Comparison of ENCODE assay signal across 17 cellular contexts in genomic region chr13:49539313-49539712, GRCh38. TPM values are rescaled to one million over a fixed set of nuclear protein-coding genes. Genes with fewer than 3 reads are reported as not detected.
DNase-seq lines count a peak whose midpoint lies in the region; ATAC-seq and TF ChIP-seq lines count a peak whose summit lies in the region.
"Had no signal": no experiment of that assay in that cellular context is flagged by ENCODE, and none has a peak within 500 bp of the region (broad histone marks: within the 10 kb centered on the region; RNA-seq: fewer than 3 reads in every experiment).

No MANE protein-coding gene starts in this region.

- peaks cover 37% of the 10 kb centered on the region for H3K36me3 Mint-ChIP-seq in activated CD4-positive, alpha-beta memory T cell treated with anti-CD3 and anti-CD28 coated beads, Interleukin-2, amount 10 ng/mL, durations not matched to agents 7 days and 5 days (ENCODE audit: low read depth)
- peaks cover 26% of the 10 kb centered on the region for H3K36me3 Mint-ChIP-seq in activated CD4-positive, alpha-beta memory T cell treated with anti-CD3 and anti-CD28 coated beads for 36 hours
- peaks cover 71% of the 10 kb centered on the region for H3K36me3 Mint-ChIP-seq in dendritic cell treated with granulocyte-macrophage colony-stimulating factor and Interleukin-4, amounts not matched to agents 40 ng/mL and 50 ng/mL, for 4 days (ENCODE audit: low read depth)

- intact Hi-C loops in activated CD4-positive, alpha-beta memory T cell treated with anti-CD3 and anti-CD28 coated beads for 36 hours (cut with micrococcal nuclease) = loop anchor here (1.0 kb wide), 1 partner anchor 45 kb away; no protein-coding TSS in a partner anchor
- intact Hi-C loops in dendritic cell treated with granulocyte-macrophage colony-stimulating factor and Interleukin-4, amounts not matched to agents 40 ng/mL and 50 ng/mL, for 4 days (cut with micrococcal nuclease) = no loop called here

- H3K27ac ChIP-seq in MM.1S (ENCODE audit: low read length) = 0 out of 2 replicates have a peak overlapping the region, but pooled peaks have one; percentile 72
- H3K27ac ChIP-seq: colonic mucosa, WERI-Rb-1 had no signal

- no peak for ATAC-seq in GM19395 (IDR thresholded peaks at IDR 0.05; ENCODE audit: unreplicated experiment)
- ATAC-seq: HCT116, Panc1 had no signal

- H3K27me3 Mint-ChIP-seq in activated CD4-positive, alpha-beta memory T cell treated with anti-CD3 and anti-CD28 coated beads, Interleukin-2, amount 10 ng/mL, durations not matched to agents 7 days and 5 days = no peaks in the 10 kb centered on the region
- H3K27me3 Mint-ChIP-seq in activated CD4-positive, alpha-beta memory T cell treated with anti-CD3 and anti-CD28 coated beads for 36 hours = no peaks in the 10 kb centered on the region
- no peaks in the 10 kb centered on the region for H3K27me3 Mint-ChIP-seq in dendritic cell treated with granulocyte-macrophage colony-stimulating factor and Interleukin-4, amounts not matched to agents 40 ng/mL and 50 ng/mL, for 4 days
- H3K27me3 Mint-ChIP-seq: type B pancreatic cell had no signal

- H3K4me2 ChIP-seq in MM.1S (ENCODE audit: low read depth, low read length) = no peak overlapping the region

- no peaks in the 10 kb centered on the region for H3K79me2 ChIP-seq in MM.1S (ENCODE audit: low read length)

- H3K4me3 ChIP-seq in MM.1S (ENCODE audit: low read length) = no peak overlapping the region
- no peak overlapping the region for H3K4me3 ChIP-seq in skeletal muscle cell (ENCODE audit: low read depth, low read length)
- H3K4me3 ChIP-seq: colonic mucosa had no signal

- no peaks in the 10 kb centered on the region for H3K9me3 Mint-ChIP-seq in activated CD4-positive, alpha-beta memory T cell treated with anti-CD3 and anti-CD28 coated beads, Interleukin-2, amount 10 ng/mL, durations not matched to agents 7 days and 5 days
- no peaks in the 10 kb centered on the region for H3K9me3 Mint-ChIP-seq in activated CD4-positive, alpha-beta memory T cell treated with anti-CD3 and anti-CD28 coated beads for 36 hours
- H3K9me3 Mint-ChIP-seq in dendritic cell treated with granulocyte-macrophage colony-stimulating factor and Interleukin-4, amounts not matched to agents 40 ng/mL and 50 ng/mL, for 4 days = no peaks in the 10 kb centered on the region
- H3K9me3 Mint-ChIP-seq: type B pancreatic cell had no signal

- H3K9ac ChIP-seq in MM.1S (ENCODE audit: low read length) = no peak overlapping the region

- CTCF ChIA-PET in activated CD4-positive, alpha-beta memory T cell treated with anti-CD3 and anti-CD28 coated beads, Interleukin-2, amount 10 ng/mL, durations not matched to agents 7 days and 5 days (lab: Charles Lee) = interaction anchor here (0.9 kb wide), 1 partner anchor 239 kb away, joined by 3 read pairs; no protein-coding TSS in a partner anchor
- CTCF ChIA-PET in activated CD4-positive, alpha-beta memory T cell treated with anti-CD3 and anti-CD28 coated beads for 36 hours (lab: Charles Lee) = interaction anchor here (1.3 kb wide), 1 partner anchor 67 kb away, joined by 4 read pairs; no protein-coding TSS in a partner anchor

- H4K20me1 ChIP-seq in MM.1S (ENCODE audit: insufficient read depth, low read length) = no peaks in the 10 kb centered on the region

- H3K36me3 ChIP-seq in MM.1S (replicated peaks; ENCODE audit: insufficient read depth, low read length) = no peaks in the 10 kb centered on the region
- H3K36me3 ChIP-seq: colonic mucosa had no signal

- H3K4me1 ChIP-seq in MM.1S (ENCODE audit: low read length) = peaks cover 8% of the 10 kb centered on the region
- H3K4me1 ChIP-seq: Caco-2, colonic mucosa had no signal

- no peak for TF ChIP-seq CTCF in MM.1S (IDR thresholded peaks at IDR 0.05; ENCODE audit: low read length)

- H3K9me3 ChIP-seq in MM.1S (replicated peaks; ENCODE audit: insufficient read depth, low read length) = no peaks in the 10 kb centered on the region
- H3K9me3 ChIP-seq: Caco-2, colonic mucosa had no signal

- no peaks in the 10 kb centered on the region for H3K9me2 ChIP-seq in MM.1S (replicated peaks; ENCODE audit: insufficient read depth, low read length)

- POLR2A ChIA-PET in activated CD4-positive, alpha-beta memory T cell treated with anti-CD3 and anti-CD28 coated beads, Interleukin-2, amount 10 ng/mL, durations not matched to agents 7 days and 5 days (lab: Charles Lee) = interaction anchor here (1.0 to 2.2 kb wide), 8 partner anchors 9 to 95 kb away, joined by 3 to 17 read pairs (median 4); partner anchors contain the start of genes CAB39L, PHF11 and SETDB2
- POLR2A ChIA-PET in activated CD4-positive, alpha-beta memory T cell treated with anti-CD3 and anti-CD28 coated beads for 36 hours (lab: Charles Lee) = no interaction called here

- H3K27ac Mint-ChIP-seq in activated CD4-positive, alpha-beta memory T cell treated with anti-CD3 and anti-CD28 coated beads, Interleukin-2, amount 10 ng/mL, durations not matched to agents 7 days and 5 days = peak overlapping the region; percentile 1
- no peak overlapping the region for H3K27ac Mint-ChIP-seq in activated CD4-positive, alpha-beta memory T cell treated with anti-CD3 and anti-CD28 coated beads for 36 hours
- peak overlapping the region; percentile 82 for H3K27ac Mint-ChIP-seq in dendritic cell treated with granulocyte-macrophage colony-stimulating factor and Interleukin-4, amounts not matched to agents 40 ng/mL and 50 ng/mL, for 4 days
- H3K27ac Mint-ChIP-seq: type B pancreatic cell had no signal

- H2AFZ ChIP-seq in MM.1S (ENCODE audit: low read length) = no peak overlapping the region

- peaks cover 12% of the 10 kb centered on the region for H3F3A ChIP-seq in MM.1S (ENCODE audit: insufficient read depth, low read length)

- H3K27me3 ChIP-seq in MM.1S (replicated peaks; ENCODE audit: insufficient read depth, low read length) = no peaks in the 10 kb centered on the region
- H3K27me3 ChIP-seq: colonic mucosa had no signal

- H3K4me1 Mint-ChIP-seq in activated CD4-positive, alpha-beta memory T cell treated with anti-CD3 and anti-CD28 coated beads, Interleukin-2, amount 10 ng/mL, durations not matched to agents 7 days and 5 days = peaks cover 21% of the 10 kb centered on the region
- peaks cover 22% of the 10 kb centered on the region for H3K4me1 Mint-ChIP-seq in activated CD4-positive, alpha-beta memory T cell treated with anti-CD3 and anti-CD28 coated beads for 36 hours (ENCODE audit: low read depth)
- peaks cover 29% of the 10 kb centered on the region for H3K4me1 Mint-ChIP-seq in dendritic cell treated with granulocyte-macrophage colony-stimulating factor and Interleukin-4, amounts not matched to agents 40 ng/mL and 50 ng/mL, for 4 days (ENCODE audit: low read depth)

- no peak for DNase-seq in activated CD4-positive, alpha-beta memory T cell treated with anti-CD3 and anti-CD28 coated beads, Interleukin-2, amount 10 ng/mL, durations not matched to agents 7 days and 5 days
- no peak for DNase-seq in activated CD4-positive, alpha-beta memory T cell treated with anti-CD3 and anti-CD28 coated beads for 36 hours
- DNase-seq in MM.1S = no peak
- DNase-seq in skeletal muscle cell (ENCODE audit: low read depth) = peak; percentile 2
- DNase-seq in RKO (ENCODE audit: low spot score) = no peak
- no peak for DNase-seq in NCI-H345 treated with DMSO at 0.1 percent for 48 hours (lab: John Stamatoyannopoulos, UW; ENCODE audit: unreplicated experiment)
- DNase-seq: Caco-2, colonic mucosa, GDM1, NCI-H2029, NCI-H526 treated with DMSO at 0.1 percent for 48 hours, WERI-Rb-1 had no signal

- H3K4me3 Mint-ChIP-seq in activated CD4-positive, alpha-beta memory T cell treated with anti-CD3 and anti-CD28 coated beads, Interleukin-2, amount 10 ng/mL, durations not matched to agents 7 days and 5 days = no peak overlapping the region
- H3K4me3 Mint-ChIP-seq in activated CD4-positive, alpha-beta memory T cell treated with anti-CD3 and anti-CD28 coated beads for 36 hours = no peak overlapping the region
- no peak overlapping the region for H3K4me3 Mint-ChIP-seq in dendritic cell treated with granulocyte-macrophage colony-stimulating factor and Interleukin-4, amounts not matched to agents 40 ng/mL and 50 ng/mL, for 4 days
- H3K4me3 Mint-ChIP-seq: type B pancreatic cell had no signal

RNA-seq across cellular contexts. Expression of gene PHF11, which starts 43.6 kb away (rescaled TPM):
- total RNA-seq in activated CD4-positive, alpha-beta memory T cell treated with anti-CD3 and anti-CD28 coated beads, Interleukin-2, amount 10 ng/mL, durations not matched to agents 7 days and 5 days = 100 to 1,000 TPM; 135 to 144 TPM
- 10 to 100 TPM; 89.2 to 99.4 TPM for total RNA-seq in activated CD4-positive, alpha-beta memory T cell treated with anti-CD3 and anti-CD28 coated beads for 36 hours

RNA-seq across cellular contexts. Expression of gene RCBTB1, which starts 46.0 kb away (rescaled TPM):
- 10 to 100 TPM; 18.5 to 19.0 TPM for total RNA-seq in activated CD4-positive, alpha-beta memory T cell treated with anti-CD3 and anti-CD28 coated beads, Interleukin-2, amount 10 ng/mL, durations not matched to agents 7 days and 5 days
- 10 to 100 TPM; 18.7 to 19.3 TPM for total RNA-seq in activated CD4-positive, alpha-beta memory T cell treated with anti-CD3 and anti-CD28 coated beads for 36 hours
